In the genomic region with DNA sequence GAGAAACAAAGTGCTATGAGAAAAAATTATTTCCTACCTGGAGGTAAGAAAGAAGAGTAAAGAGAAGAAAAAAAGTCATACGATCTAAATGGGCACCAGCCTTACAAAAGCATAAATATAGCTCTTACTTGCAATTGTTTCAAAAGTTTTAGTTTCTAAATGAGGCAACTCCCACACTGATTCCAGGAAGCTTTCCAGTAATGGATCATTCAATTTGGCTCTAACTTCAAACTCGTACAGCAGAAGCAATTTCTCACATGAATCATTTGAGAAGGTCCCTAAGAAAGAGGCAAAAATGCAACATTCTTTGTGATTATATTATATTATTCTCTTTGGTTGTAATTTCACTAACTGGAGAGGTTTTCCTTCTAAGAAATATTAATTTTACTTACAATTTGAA, we compare ENCODE assay signal across 16 cellular contexts.
A peak's percentile ranks its signal among the peaks of the same experiment; 100 is the strongest.
DNase-seq lines count a peak whose midpoint lies in the region; ATAC-seq and TF ChIP-seq lines count a peak whose summit lies in the region.
"Had no signal": no experiment of that assay in that cellular context is flagged by ENCODE, and none has a peak within 500 bp of the region (broad histone marks: within the 10 kb centered on the region; RNA-seq: fewer than 3 reads in every experiment).

No MANE protein-coding gene starts in this region.

- DNase-seq in AG10803 (ENCODE audit: low read depth) (peak; percentile 47), GM03348 (ENCODE audit: low spot score) (peak; percentile 18), adipocyte (ENCODE audit: low read depth) (peak; percentile 44), fibroblast of the aortic adventitia (ENCODE audit: low read depth) (peak; percentile 77), medulla oblongata (ENCODE audit: extremely low spot score) (no peak), NCI-H2029 (lab: John Stamatoyannopoulos, UW) (no peak), NCI-H2081 (lab: John Stamatoyannopoulos, UW) (no peak)
- DNase-seq: AML-193, NCI-H1417 treated with DMSO at 0.1 percent for 48 hours, NCI-H1930, NCI-H2171 treated with DMSO at 0.1 percent for 48 hours, NCI-H774 had no signal

- TF ChIP-seq CTCF in AG10803 (conservative IDR thresholded peaks at IDR 0.05; ENCODE audit: low read length) (no peak), fibroblast of the aortic adventitia (IDR thresholded peaks at IDR 0.05; ENCODE audit: insufficient read depth, low read length) (no peak)

- ATAC-seq in HG02642 (IDR thresholded peaks at IDR 0.05; ENCODE audit: poor library complexity, unreplicated experiment) = no peak
- ATAC-seq: HCT116 had no signal

- H3K4me3 ChIP-seq in AG10803 (ENCODE audit: low read length) (no peak overlapping the region), adipocyte (ENCODE audit: low read length) (peak overlapping the region; percentile 58), fibroblast of the aortic adventitia (ENCODE audit: low read depth, low read length) (no peak overlapping the region)
- H3K4me3 ChIP-seq: A549, K562 had no signal

- peaks cover 10% of the 10 kb centered on the region for H3K9me3 ChIP-seq in adipocyte (ENCODE audit: control insufficient read depth, low read length)
- H3K9me3 ChIP-seq: A549 had no signal

- H3K27me3 ChIP-seq in adipocyte (replicated peaks; ENCODE audit: control insufficient read depth, insufficient read depth, low read length) = peaks cover 13% of the 10 kb centered on the region

- H3K36me3 ChIP-seq in adipocyte (ENCODE audit: control insufficient read depth, insufficient read depth, low read length, severe bottlenecking) = no peaks in the 10 kb centered on the region

- no peak overlapping the region for H3K9ac ChIP-seq in adipocyte (ENCODE audit: low read length)

- peaks cover 14% of the 10 kb centered on the region for H3K4me1 ChIP-seq in adipocyte (ENCODE audit: control insufficient read depth, insufficient read depth, low read length)

Comparison
In these comparisons a context has a peak if more than half of its experiments do, and no peak if none do; other contexts are left out.
1. DNase-seq: peak in AG10803 (single experiment), GM03348 (single experiment), adipocyte (single experiment) and fibroblast of the aortic adventitia (single experiment); none in medulla oblongata (single experiment), NCI-H2029 (single experiment) and NCI-H2081 (0 of 2).